Comparison of ENCODE assay signal across 9 cellular contexts in genomic region chr12:102118874-102119273, GRCh38. TPM values are rescaled to one million over a fixed set of nuclear protein-coding genes. Genes with fewer than 3 reads are reported as not detected.
DNase-seq lines count a peak whose midpoint lies in the region; TF ChIP-seq lines count a peak whose summit lies in the region.
"Had no signal": no experiment of that assay in that cellular context is flagged by ENCODE, and none has a peak within 500 bp of the region (broad histone marks: within the 10 kb centered on the region; RNA-seq: fewer than 3 reads in every experiment).

No MANE protein-coding gene starts in this region.

- DNase-seq in AG09309 (ENCODE audit: low read depth) (no peak), breast epithelium (ENCODE audit: low spot score in 2 of 2) (no peak), middle frontal gyrus (ENCODE audit: extremely low spot score, low spot score) (no peak), SIG-M5 (lab: John Stamatoyannopoulos, UW) (no peak), HK-2 (ENCODE audit: unreplicated experiment) (no peak), H4 (ENCODE audit: low spot score) (no peak)
- DNase-seq: stimulated activated CD4-positive, alpha-beta T cell treated with anti-CD3 and anti-CD28 coated beads, Interleukin-2, amount 100 ng/mL, for 24 hours had no signal

- peaks cover 8% of the 10 kb centered on the region; the same call in 1 of the 2 replicates for H3K4me1 ChIP-seq in HUES6 (ENCODE audit: control insufficient read depth, insufficient read depth, low read length)
- H3K4me1 ChIP-seq in breast epithelium, result peaks cover 0 to 5% of the 10 kb centered on the region in 2 donors
- H3K4me1 ChIP-seq in muscle layer of duodenum (ENCODE audit: control insufficient read depth in 1 of 2, insufficient read depth in 2 of 2, low read length in 2 of 2), result peaks cover 14 to 18% of the 10 kb centered on the region in 2 donors

- H3K36me3 ChIP-seq in HUES6 (ENCODE audit: control insufficient read depth, insufficient read depth, low read length), result peaks cover 38% of the 10 kb centered on the region
- H3K36me3 ChIP-seq in breast epithelium, result peaks cover 3% of the 10 kb centered on the region
- H3K36me3 ChIP-seq in muscle layer of duodenum (ENCODE audit: control insufficient read depth in 1 of 2, insufficient read depth in 2 of 2, low read length in 2 of 2), result peaks cover 0 to 11% of the 10 kb centered on the region in 2 donors

- peak overlapping the region; percentile 88 for H3K4me3 ChIP-seq in AG09309 (ENCODE audit: control insufficient read depth, low read depth, low read length)
- peak overlapping the region; percentile 90 for H3K4me3 ChIP-seq in HUES6 (ENCODE audit: low read depth, low read length)
- H3K4me3 ChIP-seq in breast epithelium, result peak overlapping the region in 2 of 3 donors; percentile 69 to 86
- H3K4me3 ChIP-seq in muscle layer of duodenum (ENCODE audit: low read depth in 1 of 2, low read length in 2 of 2), result peak overlapping the region; percentile 95 to 98

- intact Hi-C loops in breast epithelium (cut with DNase I; ENCODE audit: low total_unique reads), result no loop called here

- TF ChIP-seq CTCF in AG09309 (IDR thresholded peaks at IDR 0.05; ENCODE audit: control insufficient read depth, insufficient read depth, low read depth, low read length, missing control alignments) (no peak), breast epithelium (IDR thresholded peaks at IDR 0.05) (no peak)

- H3K27me3 ChIP-seq in HUES6 (ENCODE audit: control insufficient read depth, insufficient read depth, low read length) (no peaks in the 10 kb centered on the region), breast epithelium (no peaks in the 10 kb centered on the region), muscle layer of duodenum (ENCODE audit: low read depth, low read length) (no peaks in the 10 kb centered on the region)

- no peaks in the 10 kb centered on the region for H3K9me3 ChIP-seq in HUES6 (ENCODE audit: control insufficient read depth, insufficient read depth, low read depth, low read length)
- no peaks in the 10 kb centered on the region for H3K9me3 ChIP-seq in breast epithelium
- H3K9me3 ChIP-seq in muscle layer of duodenum (ENCODE audit: control insufficient read depth in 1 of 2, low read length in 2 of 2), result no peaks in the 10 kb centered on the region

- H3K27ac ChIP-seq in HUES6 (ENCODE audit: low read depth, low read length) (no peak overlapping the region), breast epithelium (no peak overlapping the region), muscle layer of duodenum (ENCODE audit: low read length) (no peak overlapping the region)

- no peak for TF ChIP-seq POLR2A in breast epithelium (IDR thresholded peaks at IDR 0.05)

- H3K9ac ChIP-seq in HUES6 (ENCODE audit: low read length), result no peak overlapping the region

RNA-seq across cellular contexts. Expression of gene NUP37, which starts 1.0 kb away (rescaled TPM):
- 10 to 100 TPM; 16.7 to 17.9 (median 17.9) TPM for total RNA-seq in breast epithelium
- 126 and 139 TPM in 2 replicates for total RNA-seq in H4 (2014; rRNA removed; shearing (Covaris generic))

RNA-seq across cellular contexts. Expression of gene PARPBP, which starts 1.1 kb away (rescaled TPM):
- 1 to 10 TPM; 1.1 to 3.9 (median 2.3) TPM for total RNA-seq in breast epithelium
- total RNA-seq in H4 (2014; rRNA removed; shearing (Covaris generic)), result 29.8 and 30.0 TPM in 2 replicates

RNA-seq across cellular contexts. Expression of gene WASHC3, which starts 57.1 kb away (rescaled TPM):
- total RNA-seq in breast epithelium, result 10 to 100 TPM; 68.1 to 99.9 (median 74.1) TPM
- total RNA-seq in H4 (2014; rRNA removed; shearing (Covaris generic)), result 72.6 and 79.8 TPM in 2 replicates
